In genomic region chr10:126243976-126244375, GRCh38 we compare ENCODE assay signal across 19 cellular contexts.
A peak's percentile ranks its signal among the peaks of the same experiment; 100 is the strongest.
DNase-seq lines count a peak whose midpoint lies in the region; ATAC-seq and TF ChIP-seq lines count a peak whose summit lies in the region.
"Had no signal": no experiment of that assay in that cellular context is flagged by ENCODE, and none has a peak within 500 bp of the region (broad histone marks: within the 10 kb centered on the region; RNA-seq: fewer than 3 reads in every experiment).

No MANE protein-coding gene starts in this region.

- TF ChIP-seq CTCF in AG04449 (IDR thresholded peaks at IDR 0.05; ENCODE audit: insufficient read depth, low read length, missing control alignments): no peak
- no peak for TF ChIP-seq CTCF in astrocyte of the cerebellum (IDR thresholded peaks at IDR 0.05; ENCODE audit: low read depth, low read length, missing control alignments)
- no peak for TF ChIP-seq CTCF in kidney epithelial cell (IDR thresholded peaks at IDR 0.05; ENCODE audit: insufficient read depth, low read length, poor library complexity, severe bottlenecking)

- POLR2A ChIA-PET in AG04449 (lab: Yijun Ruan, JAX): interaction anchor here (0.8 to 2.4 kb wide), 4 partner anchors 9 to 181 kb away, joined by 4 to 11 read pairs (median 7); no protein-coding TSS in a partner anchor

- DNase-seq in AG04449 (ENCODE audit: low read depth, low spot score): peak; percentile 100
- peak; percentile 94 for DNase-seq in HCEC 1CT
- DNase-seq in astrocyte of the cerebellum (ENCODE audit: low read depth): peak; percentile 97
- peak; percentile 59 for DNase-seq in kidney epithelial cell (ENCODE audit: low read depth)
- DNase-seq in stimulated activated naive CD8-positive, alpha-beta T cell treated with anti-CD3 and anti-CD28 coated beads, Interleukin-15, Interleukin-2, amounts not matched to agents 100 U/mL and 50 U/mL, for 24 hours: no peak
- DNase-seq in activated CD4-positive, alpha-beta T cell treated with anti-CD3 and anti-CD28 coated beads for 1 hour: no peak
- no peak for DNase-seq in SHP77 treated with DMSO at 0.1 percent for 48 hours (lab: John Stamatoyannopoulos, UW)
- DNase-seq in MV-4-11 (lab: John Stamatoyannopoulos, UW): no peak
- DNase-seq: activated CD4-positive, alpha-beta T cell treated with anti-CD3 and anti-CD28 coated beads for 4 hours; activated CD8-positive, alpha-beta memory T cell treated with anti-CD3 and anti-CD28 coated beads, Interleukin-2, amount 50 U/mL, for 48 hours; activated naive CD4-positive, alpha-beta T cell treated with Interleukin-2 at 50 U/mL for 16 hours; COR-L47; hypothalamus; left colon; NCI-H1694 treated with DMSO at 0.1 percent for 48 hours; NCI-H446 treated with DMSO at 0.1 percent for 48 hours; trophoblast cell had no signal

- H3K4me3 ChIP-seq in AG04449 (ENCODE audit: low read depth, low read length) (peak overlapping the region; percentile 18; the same call in 1 of the 2 replicates), astrocyte of the cerebellum (ENCODE audit: low read depth, low read length) (no peak overlapping the region), kidney epithelial cell (ENCODE audit: low read depth, low read length) (no peak overlapping the region)
- H3K4me3 ChIP-seq: skin epidermis had no signal

- H3K36me3 ChIP-seq in kidney epithelial cell (ENCODE audit: control insufficient read depth, insufficient read depth, low read length): no peaks in the 10 kb centered on the region

- ATAC-seq in stimulated activated naive CD8-positive, alpha-beta T cell treated with anti-CD3 and anti-CD28 coated beads, Interleukin-15, Interleukin-2, amounts not matched to agents 100 U/mL and 50 U/mL, for 24 hours: no peak
- ATAC-seq: HCT116, left colon had no signal

- H3K27me3 ChIP-seq in kidney epithelial cell (ENCODE audit: control insufficient read depth, insufficient read depth, low read length): no peaks in the 10 kb centered on the region

- CTCF ChIA-PET in AG04449 (lab: Yijun Ruan, JAX): interaction anchor here (1.1 to 1.2 kb wide), 2 partner anchors 9 to 44 kb away, joined by 3 read pairs; no protein-coding TSS in a partner anchor

- in situ Hi-C loops in astrocyte of the cerebellum (cut with HindIII; ENCODE audit: low sequenced_read_pairs): loop anchor here (5.0 kb wide), 1 partner anchor 37 kb away; no protein-coding TSS in a partner anchor

Comparison
In these comparisons a context has a peak if more than half of its experiments do, and no peak if none do; other contexts are left out.
1. DNase-seq: peak in AG04449 (single experiment), HCEC 1CT (single experiment), astrocyte of the cerebellum (single experiment) and kidney epithelial cell (single experiment); none in stimulated activated naive CD8-positive, alpha-beta T cell treated with anti-CD3 and anti-CD28 coated beads, Interleukin-15, Interleukin-2, amounts not matched to agents 100 U/mL and 50 U/mL, for 24 hours (single experiment), activated CD4-positive, alpha-beta T cell treated with anti-CD3 and anti-CD28 coated beads for 1 hour (single experiment), SHP77 treated with DMSO at 0.1 percent for 48 hours (single experiment) and MV-4-11 (single experiment).